In the genomic region with DNA sequence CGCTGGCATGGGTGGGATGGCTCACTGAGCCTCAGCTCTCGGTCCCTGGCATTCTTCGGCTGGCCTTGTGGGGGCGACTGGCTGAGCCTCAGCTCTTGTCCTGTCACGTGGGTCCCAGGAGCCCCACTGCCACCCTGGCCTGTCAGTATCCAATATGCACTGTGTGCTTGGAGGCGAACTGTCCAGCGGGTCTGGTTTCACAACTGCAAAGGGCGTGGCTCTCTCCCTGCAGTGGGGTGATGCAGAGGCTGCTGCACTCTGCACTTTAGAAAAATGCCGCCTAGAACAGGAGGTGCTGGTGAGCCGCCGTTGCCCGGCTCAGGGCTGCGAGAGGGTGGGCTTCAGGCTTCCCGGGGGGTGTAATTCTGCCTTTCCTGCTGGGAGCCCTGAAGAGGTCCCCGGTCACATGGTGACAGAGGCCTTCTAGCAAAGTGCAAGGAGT, we compare ENCODE assay signal across 9 cellular contexts. TPM values are rescaled to one million over a fixed set of nuclear protein-coding genes. Genes with fewer than 3 reads are reported as not detected.
A peak's percentile ranks its signal among the peaks of the same experiment; 100 is the strongest.
DNase-seq lines count a peak whose midpoint lies in the region; ATAC-seq and TF ChIP-seq lines count a peak whose summit lies in the region.
"Had no signal": no experiment of that assay in that cellular context is flagged by ENCODE, and none has a peak within 500 bp of the region (broad histone marks: within the 10 kb centered on the region; RNA-seq: fewer than 3 reads in every experiment).

No MANE protein-coding gene starts in this region.

- peaks cover 4% of the 10 kb centered on the region for H3K36me3 Mint-ChIP-seq in endothelial cell (ENCODE audit: low read depth, unreplicated experiment)

- ATAC-seq in omental fat pad (ENCODE audit: low FRiP score) (peak; percentile 78), HG02678 (IDR thresholded peaks at IDR 0.05; ENCODE audit: unreplicated experiment) (no peak)

- no peaks in the 10 kb centered on the region for H3K4me1 ChIP-seq in HEK293 (ENCODE audit: control insufficient read depth, insufficient read depth, low read length)

- H3K27ac Mint-ChIP-seq in endothelial cell (ENCODE audit: unreplicated experiment), result no peak overlapping the region
- H3K27ac Mint-ChIP-seq: stimulated activated naive CD8-positive, alpha-beta T cell treated with anti-CD3 and anti-CD28 coated beads, Interleukin-15, Interleukin-2, amounts not matched to agents 100 ng/mL and 50 ng/mL, for 24 hours had no signal

- no peaks in the 10 kb centered on the region for H3K9me3 Mint-ChIP-seq in endothelial cell (ENCODE audit: unreplicated experiment)
- H3K9me3 Mint-ChIP-seq: stimulated activated naive CD8-positive, alpha-beta T cell treated with anti-CD3 and anti-CD28 coated beads, Interleukin-15, Interleukin-2, amounts not matched to agents 100 ng/mL and 50 ng/mL, for 24 hours had no signal

- H3K36me3 ChIP-seq in HEK293 (ENCODE audit: control insufficient read depth in 2 of 2, insufficient read depth in 1 of 2, low read length in 2 of 2), result no peaks in the 10 kb centered on the region

- peaks cover 5% of the 10 kb centered on the region for H3K4me1 Mint-ChIP-seq in endothelial cell (ENCODE audit: unreplicated experiment)

- H3K4me3 ChIP-seq in HEK293 (ENCODE audit: low read depth, low read length), result no peak overlapping the region

- no peaks in the 10 kb centered on the region for H3K9me3 ChIP-seq in HEK293 (ENCODE audit: control insufficient read depth, insufficient read depth, low read depth, low read length)

- H3K27ac ChIP-seq in HEK293 (ENCODE audit: extremely low read depth, low read depth, low read length), result no peak overlapping the region

- POLR2A ChIA-PET in HEK293 (lab: Yijun Ruan, JAX), result no interaction called here

- H3K4me3 Mint-ChIP-seq in endothelial cell (ENCODE audit: unreplicated experiment), result no peak overlapping the region

- DNase-seq in CD1c-positive myeloid dendritic cell (ENCODE audit: extremely low spot score) (peak; percentile 50), SHP77 (lab: John Stamatoyannopoulos, UW) (peak; percentile 76 to 87), endothelial cell (ENCODE audit: low spot score) (peak; percentile 37), omental fat pad (ENCODE audit: low spot score) (no peak), globus pallidus (ENCODE audit: low spot score) (no peak), NCI-H1930 (lab: John Stamatoyannopoulos, UW) (no peak)

- H3K27me3 Mint-ChIP-seq in endothelial cell (ENCODE audit: unreplicated experiment), result peaks cover 13% of the 10 kb centered on the region

- CTCF ChIA-PET in HEK293 (lab: Yijun Ruan, JAX), result no interaction called here

- no peak for TF ChIP-seq CTCF in HEK293 (tag by site-specific recombination; IDR thresholded peaks at IDR 0.05)
- no peak for TF ChIP-seq CTCF in endothelial cell (IDR thresholded peaks at IDR 0.05; ENCODE audit: unreplicated experiment)
- no peak for TF ChIP-seq CTCF in omental fat pad (IDR thresholded peaks at IDR 0.05)

TF ChIP-seq in HEK293, 187 proteins besides CTCF, POLR2A, EP300 and RAD21 (continues in another document):
- TF ChIP-seq WT1 (tag by site-specific recombination; IDR thresholded peaks at IDR 0.05) (no peak), KLF1 (tag by site-specific recombination; IDR thresholded peaks at IDR 0.05) (no peak), SCRT1 (tag by site-specific recombination; IDR thresholded peaks at IDR 0.05; ENCODE audit: borderline replicate concordance) (no peak), ZNF510 (tag by site-specific recombination; IDR thresholded peaks at IDR 0.05; ENCODE audit: insufficient replicate concordance) (no peak), ZNF19 (tag by site-specific recombination; IDR thresholded peaks at IDR 0.05; ENCODE audit: low read depth) (no peak), ZNF623 (tag by site-specific recombination; IDR thresholded peaks at IDR 0.05) (no peak), ZNF610 (tag by site-specific recombination; IDR thresholded peaks at IDR 0.05; ENCODE audit: borderline replicate concordance) (no peak), ZNF548 (tag by site-specific recombination; IDR thresholded peaks at IDR 0.05) (peak; percentile 61; the same call in 1 of the 2 replicates), ZNF37A (tag by site-specific recombination; IDR thresholded peaks at IDR 0.05) (no peak), GLI2 (tag by site-specific recombination; IDR thresholded peaks at IDR 0.05; ENCODE audit: borderline replicate concordance, low read depth) (no peak), ZNF626 (tag by site-specific recombination; IDR thresholded peaks at IDR 0.05) (no peak), ZNF555 (tag by site-specific recombination; conservative IDR thresholded peaks at IDR 0.05) (no peak), GLIS2 (tag by site-specific recombination; IDR thresholded peaks at IDR 0.05) (peak; percentile 29; the same call in 1 of the 2 replicates), ZNF521 (tag by site-specific recombination; IDR thresholded peaks at IDR 0.05) (no peak)
- TF ChIP-seq, protein P1, sequence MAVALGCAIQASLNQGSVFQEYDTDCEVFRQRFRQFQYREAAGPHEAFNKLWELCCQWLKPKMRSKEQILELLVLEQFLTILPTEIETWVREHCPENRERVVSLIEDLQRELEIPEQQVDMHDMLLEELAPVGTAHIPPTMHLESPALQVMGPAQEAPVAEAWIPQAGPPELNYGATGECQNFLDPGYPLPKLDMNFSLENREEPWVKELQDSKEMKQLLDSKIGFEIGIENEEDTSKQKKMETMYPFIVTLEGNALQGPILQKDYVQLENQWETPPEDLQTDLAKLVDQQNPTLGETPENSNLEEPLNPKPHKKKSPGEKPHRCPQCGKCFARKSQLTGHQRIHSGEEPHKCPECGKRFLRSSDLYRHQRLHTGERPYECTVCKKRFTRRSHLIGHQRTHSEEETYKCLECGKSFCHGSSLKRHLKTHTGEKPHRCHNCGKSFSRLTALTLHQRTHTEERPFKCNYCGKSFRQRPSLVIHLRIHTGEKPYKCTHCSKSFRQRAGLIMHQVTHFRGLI (tag by site-specific recombination; IDR thresholded peaks at IDR 0.05), result no peak
- TF ChIP-seq, protein P2, sequence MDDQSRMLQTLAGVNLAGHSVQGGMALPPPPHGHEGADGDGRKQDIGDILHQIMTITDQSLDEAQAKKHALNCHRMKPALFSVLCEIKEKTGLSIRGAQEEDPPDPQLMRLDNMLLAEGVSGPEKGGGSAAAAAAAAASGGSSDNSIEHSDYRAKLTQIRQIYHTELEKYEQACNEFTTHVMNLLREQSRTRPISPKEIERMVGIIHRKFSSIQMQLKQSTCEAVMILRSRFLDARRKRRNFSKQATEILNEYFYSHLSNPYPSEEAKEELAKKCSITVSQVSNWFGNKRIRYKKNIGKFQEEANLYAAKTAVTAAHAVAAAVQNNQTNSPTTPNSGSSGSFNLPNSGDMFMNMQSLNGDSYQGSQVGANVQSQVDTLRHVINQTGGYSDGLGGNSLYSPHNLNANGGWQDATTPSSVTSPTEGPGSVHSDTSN (CRISPR knock-in tag; IDR thresholded peaks at IDR 0.05), result no peak
- TF ChIP-seq, protein P3, sequence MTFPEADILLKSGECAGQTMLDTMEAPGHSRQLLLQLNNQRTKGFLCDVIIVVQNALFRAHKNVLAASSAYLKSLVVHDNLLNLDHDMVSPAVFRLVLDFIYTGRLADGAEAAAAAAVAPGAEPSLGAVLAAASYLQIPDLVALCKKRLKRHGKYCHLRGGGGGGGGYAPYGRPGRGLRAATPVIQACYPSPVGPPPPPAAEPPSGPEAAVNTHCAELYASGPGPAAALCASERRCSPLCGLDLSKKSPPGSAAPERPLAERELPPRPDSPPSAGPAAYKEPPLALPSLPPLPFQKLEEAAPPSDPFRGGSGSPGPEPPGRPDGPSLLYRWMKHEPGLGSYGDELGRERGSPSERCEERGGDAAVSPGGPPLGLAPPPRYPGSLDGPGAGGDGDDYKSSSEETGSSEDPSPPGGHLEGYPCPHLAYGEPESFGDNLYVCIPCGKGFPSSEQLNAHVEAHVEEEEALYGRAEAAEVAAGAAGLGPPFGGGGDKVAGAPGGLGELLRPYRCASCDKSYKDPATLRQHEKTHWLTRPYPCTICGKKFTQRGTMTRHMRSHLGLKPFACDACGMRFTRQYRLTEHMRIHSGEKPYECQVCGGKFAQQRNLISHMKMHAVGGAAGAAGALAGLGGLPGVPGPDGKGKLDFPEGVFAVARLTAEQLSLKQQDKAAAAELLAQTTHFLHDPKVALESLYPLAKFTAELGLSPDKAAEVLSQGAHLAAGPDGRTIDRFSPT (tag by site-specific recombination; IDR thresholded peaks at IDR 0.05), result no peak
- TF ChIP-seq, protein P4, sequence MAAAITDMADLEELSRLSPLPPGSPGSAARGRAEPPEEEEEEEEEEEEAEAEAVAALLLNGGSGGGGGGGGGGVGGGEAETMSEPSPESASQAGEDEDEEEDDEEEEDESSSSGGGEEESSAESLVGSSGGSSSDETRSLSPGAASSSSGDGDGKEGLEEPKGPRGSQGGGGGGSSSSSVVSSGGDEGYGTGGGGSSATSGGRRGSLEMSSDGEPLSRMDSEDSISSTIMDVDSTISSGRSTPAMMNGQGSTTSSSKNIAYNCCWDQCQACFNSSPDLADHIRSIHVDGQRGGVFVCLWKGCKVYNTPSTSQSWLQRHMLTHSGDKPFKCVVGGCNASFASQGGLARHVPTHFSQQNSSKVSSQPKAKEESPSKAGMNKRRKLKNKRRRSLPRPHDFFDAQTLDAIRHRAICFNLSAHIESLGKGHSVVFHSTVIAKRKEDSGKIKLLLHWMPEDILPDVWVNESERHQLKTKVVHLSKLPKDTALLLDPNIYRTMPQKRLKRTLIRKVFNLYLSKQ (tag by site-specific recombination; IDR thresholded peaks at IDR 0.05; ENCODE audit: borderline replicate concordance), result no peak
- TF ChIP-seq, protein P5, sequence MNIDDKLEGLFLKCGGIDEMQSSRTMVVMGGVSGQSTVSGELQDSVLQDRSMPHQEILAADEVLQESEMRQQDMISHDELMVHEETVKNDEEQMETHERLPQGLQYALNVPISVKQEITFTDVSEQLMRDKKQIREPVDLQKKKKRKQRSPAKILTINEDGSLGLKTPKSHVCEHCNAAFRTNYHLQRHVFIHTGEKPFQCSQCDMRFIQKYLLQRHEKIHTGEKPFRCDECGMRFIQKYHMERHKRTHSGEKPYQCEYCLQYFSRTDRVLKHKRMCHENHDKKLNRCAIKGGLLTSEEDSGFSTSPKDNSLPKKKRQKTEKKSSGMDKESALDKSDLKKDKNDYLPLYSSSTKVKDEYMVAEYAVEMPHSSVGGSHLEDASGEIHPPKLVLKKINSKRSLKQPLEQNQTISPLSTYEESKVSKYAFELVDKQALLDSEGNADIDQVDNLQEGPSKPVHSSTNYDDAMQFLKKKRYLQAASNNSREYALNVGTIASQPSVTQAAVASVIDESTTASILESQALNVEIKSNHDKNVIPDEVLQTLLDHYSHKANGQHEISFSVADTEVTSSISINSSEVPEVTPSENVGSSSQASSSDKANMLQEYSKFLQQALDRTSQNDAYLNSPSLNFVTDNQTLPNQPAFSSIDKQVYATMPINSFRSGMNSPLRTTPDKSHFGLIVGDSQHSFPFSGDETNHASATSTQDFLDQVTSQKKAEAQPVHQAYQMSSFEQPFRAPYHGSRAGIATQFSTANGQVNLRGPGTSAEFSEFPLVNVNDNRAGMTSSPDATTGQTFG (tag by site-specific recombination; IDR thresholded peaks at IDR 0.05; ENCODE audit: borderline replicate concordance), result no peak

RNA-seq across cellular contexts. Expression of a gene that starts 17.0 kb away (rescaled TPM):
- 321 TPM for total RNA-seq in endothelial cell (ENCODE audit: unreplicated experiment)
- 10 to 100 TPM in 2 of 4 donors, 1 to 10 TPM in 2; 2.7 to 19.1 (median 11.7) TPM for total RNA-seq in omental fat pad

Comparison
In these comparisons a context has a peak if more than half of its experiments do, and no peak if none do; other contexts are left out.
1. DNase-seq: peak in CD1c-positive myeloid dendritic cell (single experiment), SHP77 (2 of 2) and endothelial cell (single experiment); none in omental fat pad (single experiment), globus pallidus (single experiment) and NCI-H1930 (0 of 2).
2. RNA of a gene that starts 17.0 kb away (total RNA-seq): 321 TPM in endothelial cell (single experiment); 2.7 to 19.1 TPM in omental fat pad; every median in the first group is over 10 times any median in the second.